In genomic region chr18:47250415-47251046, GRCh38 we compare ENCODE assay signal across 1 cellular context.
A peak's percentile ranks its signal among the peaks of the same experiment; 100 is the strongest.
TF ChIP-seq lines count a peak whose summit lies in the region.

No MANE protein-coding gene starts in this region.

TF ChIP-seq in H1, 55 proteins besides CTCF, POLR2A, EP300 and RAD21 (continued from another document):
- TF ChIP-seq SUZ12 (IDR thresholded peaks at IDR 0.05; ENCODE audit: low read length): peak; percentile 93; the same call in 1 of the 2 replicates
- no peak for TF ChIP-seq ASH2L (IDR thresholded peaks at IDR 0.05; ENCODE audit: low read length)
- no peak for TF ChIP-seq RBBP5 (IDR thresholded peaks at IDR 0.05; ENCODE audit: borderline replicate concordance, low read depth, low read length)
- TF ChIP-seq GTF2F1 (IDR thresholded peaks at IDR 0.05; ENCODE audit: borderline replicate concordance, low read depth, low read length): no peak
- TF ChIP-seq E2F6 (IDR thresholded peaks at IDR 0.05): 0 out of 2 replicates have a peak, but pooled peaks have one; percentile 11
- TF ChIP-seq BACH1 (IDR thresholded peaks at IDR 0.05; ENCODE audit: low read length): no peak
- no peak for TF ChIP-seq POU5F1 (IDR thresholded peaks at IDR 0.05; ENCODE audit: low read depth, low read length)
- TF ChIP-seq EZH2 (IDR thresholded peaks at IDR 0.05; ENCODE audit: low read depth, low read length, severe bottlenecking): peak; percentile 95
- no peak for TF ChIP-seq ZNF274 (IDR thresholded peaks at IDR 0.05; ENCODE audit: borderline replicate concordance, extremely low read depth, low read length)
- no peak for TF ChIP-seq TEAD4 (IDR thresholded peaks at IDR 0.05; ENCODE audit: low read depth, low read length)
- no peak for TF ChIP-seq CREB1 (IDR thresholded peaks at IDR 0.05)
- TF ChIP-seq TBP (IDR thresholded peaks at IDR 0.05; ENCODE audit: low read depth, low read length): no peak
- no peak for TF ChIP-seq SIRT6 (IDR thresholded peaks at IDR 0.05; ENCODE audit: low read length)
- no peak for TF ChIP-seq HDAC6 (IDR thresholded peaks at IDR 0.05; ENCODE audit: low read depth, low read length)
- 0 out of 2 replicates have a peak, but pooled peaks have one; percentile 1 for TF ChIP-seq TCF12 (IDR thresholded peaks at IDR 0.05; ENCODE audit: low read depth, low read length)
- no peak for TF ChIP-seq JUN (IDR thresholded peaks at IDR 0.05; ENCODE audit: low read depth, low read length)
- peak; percentile 89 for TF ChIP-seq RNF2 (IDR thresholded peaks at IDR 0.05; ENCODE audit: borderline replicate concordance, low read depth, low read length, missing control alignments, poor library complexity, severe bottlenecking)
- TF ChIP-seq RFX5 (IDR thresholded peaks at IDR 0.05; ENCODE audit: borderline replicate concordance, low read depth, low read length): no peak
- no peak for TF ChIP-seq SIX5 (IDR thresholded peaks at IDR 0.05; ENCODE audit: low read depth, low read length)
- TF ChIP-seq HDAC2 (IDR thresholded peaks at IDR 0.05; ENCODE audit: borderline replicate concordance in 1 of 2, low read depth in 2 of 2, low read length in 2 of 2): no peak
- no peak for TF ChIP-seq BRCA1 (IDR thresholded peaks at IDR 0.05; ENCODE audit: low read depth, low read length)
- TF ChIP-seq CBX5 (IDR thresholded peaks at IDR 0.05; ENCODE audit: low read depth, low read length): no peak
- TF ChIP-seq SP2 (IDR thresholded peaks at IDR 0.05; ENCODE audit: low read length): no peak
- no peak for TF ChIP-seq NRF1 (IDR thresholded peaks at IDR 0.05; ENCODE audit: low read depth, low read length)
- no peak for TF ChIP-seq TAF7 (optimal IDR thresholded peaks at IDR 0.05; ENCODE audit: borderline replicate concordance, low read depth, low read length)
- TF ChIP-seq ATF2 (IDR thresholded peaks at IDR 0.05; ENCODE audit: low read length): no peak
- no peak for TF ChIP-seq CTBP2 (IDR thresholded peaks at IDR 0.05; ENCODE audit: borderline replicate concordance, insufficient read depth, insufficient read length, low read length)
- no peak for TF ChIP-seq CHD1 (IDR thresholded peaks at IDR 0.05; ENCODE audit: low read depth, low read length)
- no peak for TF ChIP-seq RXRA (IDR thresholded peaks at IDR 0.05; ENCODE audit: insufficient read depth, low read depth, low read length)
- TF ChIP-seq PHF8 (conservative IDR thresholded peaks at IDR 0.05; ENCODE audit: low read depth, low read length): no peak
